Comparison of ENCODE assay signal across 28 cellular contexts in the genomic region with DNA sequence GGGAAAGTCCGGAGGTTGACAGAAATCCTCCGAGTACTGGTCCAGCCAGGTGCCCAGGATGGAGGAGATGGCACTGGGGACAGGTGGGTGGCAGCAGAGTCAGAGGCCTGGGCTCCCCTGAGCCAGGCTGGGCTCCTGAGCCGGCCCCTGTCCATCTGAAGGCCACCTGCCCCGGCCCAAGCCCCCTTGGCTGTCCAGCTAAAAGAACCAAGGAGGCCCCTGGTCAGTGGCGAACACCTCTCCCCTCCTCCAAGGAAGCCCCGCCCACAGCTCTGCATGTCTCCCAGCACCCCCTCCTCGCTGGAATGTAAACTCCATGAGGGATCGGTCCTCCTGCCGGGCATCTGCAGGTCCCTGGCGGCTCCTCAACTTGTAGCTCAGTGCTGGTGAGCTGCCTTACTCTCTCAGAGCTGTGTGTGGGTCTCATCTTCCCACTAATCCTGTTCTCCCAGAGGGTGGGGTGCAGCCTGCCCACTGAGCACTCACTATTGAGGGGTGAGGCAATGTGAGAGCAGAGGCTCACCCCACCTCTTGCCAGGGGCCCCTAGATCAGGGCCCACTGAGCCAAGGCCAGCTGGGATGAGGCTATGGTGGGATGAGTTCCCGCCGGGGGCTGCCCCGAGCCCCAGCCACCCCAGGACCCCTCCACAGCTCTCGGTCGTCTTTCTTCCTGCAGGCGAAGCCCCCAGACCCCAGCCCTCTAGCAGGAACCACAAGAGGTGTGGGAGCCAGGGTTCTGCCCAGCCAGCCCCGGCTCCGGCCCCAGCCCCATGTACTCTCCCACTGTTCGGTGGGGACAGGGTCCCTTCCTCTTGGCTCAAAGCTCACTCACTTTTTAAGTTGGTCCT. TPM values are rescaled to one million over a fixed set of nuclear protein-coding genes. Genes with fewer than 3 reads are reported as not detected.
DNase-seq lines count a peak whose midpoint lies in the region; ATAC-seq and TF ChIP-seq lines count a peak whose summit lies in the region.
"Had no signal": no experiment of that assay in that cellular context is flagged by ENCODE, and none has a peak within 500 bp of the region (broad histone marks: within the 10 kb centered on the region; RNA-seq: fewer than 3 reads in every experiment).

No MANE protein-coding gene starts in this region.

- H2BK120ac ChIP-seq in neuronal stem cell (ENCODE audit: low read depth, low read length), result no peak overlapping the region

- DNase-seq in left ventricle myocardium inferior, result peak; percentile 13
- no peak for DNase-seq in cardiac septum (ENCODE audit: low spot score)
- no peak for DNase-seq in effector memory CD8-positive, alpha-beta T cell
- no peak for DNase-seq in neuronal stem cell (ENCODE audit: low spot score)
- no peak for DNase-seq in retina
- no peak for DNase-seq in ecto neural progenitor cell (ENCODE audit: low spot score)
- DNase-seq: ACHN; activated CD4-positive, alpha-beta T cell treated with anti-CD3 and anti-CD28 coated beads for 36 hours; activated T-cell treated with anti-CD3 and anti-CD28 coated beads, Interleukin-2, amount 50 U/mL, for 72 hours; COR-L47; effector CD8-positive, alpha-beta T cell; GDM1; H9; Kasumi-1; MV-4-11; NCI-H524; small intestine; stimulated activated CD4-positive, alpha-beta T cell treated with anti-CD3 and anti-CD28 coated beads, Interleukin-2, amount 100 ng/mL, for 24 hours; T-cell had no signal

- no peak overlapping the region for H3K27ac ChIP-seq in left ventricle myocardium inferior (replicated peaks)
- H3K27ac ChIP-seq in neuronal stem cell (replicated peaks; ENCODE audit: low read length), result no peak overlapping the region
- H3K27ac ChIP-seq: SJSA1, suprapubic skin, uterus had no signal

- no CpG with 5 or more reads among the region's 19 CpGs for WGBS in neuronal stem cell (ENCODE audit: extremely low coverage in 2 of 2, insufficient read length in 2 of 2, insufficient replicate concordance in 1 of 2), 2 donors

- H3K9me3 Mint-ChIP-seq in effector memory CD8-positive, alpha-beta T cell, result no peaks in the 10 kb centered on the region
- H3K9me3 Mint-ChIP-seq: activated T-cell treated with anti-CD3 and anti-CD28 coated beads, Interleukin-2, amount 50 U/mL, for 72 hours; H9; mesothelial cell of epicardium; naive thymus-derived CD8-positive, alpha-beta T cell; T-cell had no signal

- H2BK15ac ChIP-seq in neuronal stem cell (ENCODE audit: low read length), result no peak overlapping the region

- H3K4me1 Mint-ChIP-seq in effector memory CD8-positive, alpha-beta T cell (ENCODE audit: low read depth in 2 of 2), result peaks cover 17 to 27% of the 10 kb centered on the region in 2 donors

- H3K9me3 ChIP-seq in left ventricle myocardium inferior (replicated peaks) (no peaks in the 10 kb centered on the region), neuronal stem cell (replicated peaks in 1 of 2; ENCODE audit: control insufficient read depth in 2 of 2, insufficient read depth in 1 of 2, low read depth in 1 of 2, low read length in 2 of 2) (peaks cover 0 to 2% of the 10 kb centered on the region in 2 donors)
- H3K9me3 ChIP-seq: BLaER1, SJSA1, suprapubic skin, uterus had no signal

- no peak overlapping the region for H2BK12ac ChIP-seq in neuronal stem cell (ENCODE audit: low read length)

- H2AFZ ChIP-seq in neuronal stem cell (ENCODE audit: low read length), result no peak overlapping the region

- no peak for ATAC-seq in effector memory CD8-positive, alpha-beta T cell (replicated peaks)
- no peak for ATAC-seq in GM21360 (IDR thresholded peaks at IDR 0.05; ENCODE audit: unreplicated experiment)
- no peak for ATAC-seq in GM18861 (IDR thresholded peaks at IDR 0.05; ENCODE audit: unreplicated experiment)
- ATAC-seq: activated CD4-positive, alpha-beta T cell treated with anti-CD3 and anti-CD28 coated beads for 36 hours; activated T-cell treated with anti-CD3 and anti-CD28 coated beads, Interleukin-2, amount 50 U/mL, for 72 hours; naive thymus-derived CD8-positive, alpha-beta T cell; T-cell had no signal

- no peak overlapping the region for H3K9ac ChIP-seq in neuronal stem cell (ENCODE audit: low read depth, low read length, poor library complexity)
- H3K9ac ChIP-seq: BLaER1 had no signal

- no peaks in the 10 kb centered on the region for H3K27me3 ChIP-seq in left ventricle myocardium inferior (ENCODE audit: low read depth)
- no peaks in the 10 kb centered on the region for H3K27me3 ChIP-seq in neuronal stem cell (ENCODE audit: control insufficient read depth in 3 of 3, insufficient read depth in 3 of 3, low read depth in 1 of 3, low read length in 3 of 3)
- H3K27me3 ChIP-seq: BLaER1, SJSA1, suprapubic skin, uterus had no signal

- H3K4me2 ChIP-seq in neuronal stem cell (ENCODE audit: insufficient read depth, low read length, poor library complexity, severe bottlenecking), result no peak overlapping the region
- H3K4me2 ChIP-seq: BLaER1 had no signal

- no peak overlapping the region for H2BK5ac ChIP-seq in neuronal stem cell (ENCODE audit: low read length)

- no peak overlapping the region for H4K8ac ChIP-seq in neuronal stem cell (ENCODE audit: low read depth, low read length)

- no peak for TF ChIP-seq CTCF in left ventricle myocardium inferior (IDR thresholded peaks at IDR 0.05; ENCODE audit: borderline replicate concordance)

- peaks cover 12% of the 10 kb centered on the region for H3K79me1 ChIP-seq in neuronal stem cell (ENCODE audit: low read depth, low read length)

- no peak overlapping the region for H3K18ac ChIP-seq in neuronal stem cell (ENCODE audit: low read length)

- no peak overlapping the region for H2AK5ac ChIP-seq in neuronal stem cell (ENCODE audit: low read depth, low read length)

- H3K4ac ChIP-seq in neuronal stem cell (ENCODE audit: low read length), result no peak overlapping the region

- H3K27ac Mint-ChIP-seq in effector memory CD8-positive, alpha-beta T cell, result peak overlapping the region; percentile 58 to 97
- H3K27ac Mint-ChIP-seq: activated CD4-positive, alpha-beta T cell treated with anti-CD3 and anti-CD28 coated beads for 36 hours; activated naive CD8-positive, alpha-beta T cell; activated T-cell treated with anti-CD3 and anti-CD28 coated beads, Interleukin-2, amount 50 U/mL, for 72 hours; H9; mesothelial cell of epicardium had no signal

- H3K4me1 ChIP-seq in left ventricle myocardium inferior (peaks cover 25% of the 10 kb centered on the region), neuronal stem cell (ENCODE audit: control insufficient read depth in 2 of 2, insufficient read depth in 1 of 2, low read depth in 1 of 2, low read length in 2 of 2) (peaks cover 3 to 10% of the 10 kb centered on the region in 2 donors)
- H3K4me1 ChIP-seq: SJSA1 had no signal

- no peak overlapping the region for H4K91ac ChIP-seq in neuronal stem cell (ENCODE audit: low read depth, low read length, poor library complexity)

- H3K27me3 Mint-ChIP-seq in effector memory CD8-positive, alpha-beta T cell, result no peaks in the 10 kb centered on the region
- H3K27me3 Mint-ChIP-seq: activated CD4-positive, alpha-beta T cell treated with anti-CD3 and anti-CD28 coated beads for 36 hours; activated naive CD8-positive, alpha-beta T cell; naive thymus-derived CD8-positive, alpha-beta T cell; T-cell had no signal

- H3K14ac ChIP-seq in neuronal stem cell (ENCODE audit: low read length), result no peak overlapping the region

- no peak overlapping the region for H3K4me3 Mint-ChIP-seq in effector memory CD8-positive, alpha-beta T cell
- H3K4me3 Mint-ChIP-seq: activated CD4-positive, alpha-beta T cell treated with anti-CD3 and anti-CD28 coated beads for 36 hours; activated naive CD8-positive, alpha-beta T cell; activated T-cell treated with anti-CD3 and anti-CD28 coated beads, Interleukin-2, amount 50 U/mL, for 72 hours; H9; mesothelial cell of epicardium; naive thymus-derived CD8-positive, alpha-beta T cell had no signal

- H3K36me3 Mint-ChIP-seq in effector memory CD8-positive, alpha-beta T cell (ENCODE audit: insufficient read depth), result peaks cover 92% of the 10 kb centered on the region

- peak overlapping the region; percentile 17 for H3K23ac ChIP-seq in neuronal stem cell (ENCODE audit: low read depth, low read length, poor library complexity)

- no peak overlapping the region for H3K4me3 ChIP-seq in left ventricle myocardium inferior
- H3K4me3 ChIP-seq in neuronal stem cell (ENCODE audit: low read length in 2 of 2), result no peak overlapping the region
- H3K4me3 ChIP-seq: BLaER1, SJSA1, suprapubic skin, uterus had no signal

- H3K36me3 ChIP-seq in left ventricle myocardium inferior (peaks cover 76% of the 10 kb centered on the region), neuronal stem cell (replicated peaks in 1 of 2; ENCODE audit: control insufficient read depth in 2 of 2, insufficient read depth in 2 of 2, low read length in 2 of 2) (peaks cover 48 to 80% of the 10 kb centered on the region in 2 donors)
- H3K36me3 ChIP-seq: uterus had no signal

- intact Hi-C loops in left ventricle myocardium inferior (cut with micrococcal nuclease) (no loop called here), cardiac septum (cut with DNase I) (no loop called here)

RNA-seq across cellular contexts. Expression of a gene that starts 12.0 kb away (rescaled TPM):
- total RNA-seq in left ventricle myocardium inferior (24.6 TPM), cardiac septum (23.9 TPM)
- polyA plus RNA-seq in neuronal stem cell (2013, experiment 1 of 2), result 48.3 TPM
- 47.0 TPM for polyA plus RNA-seq in neuronal stem cell (2013, experiment 2 of 2)

RNA-seq across cellular contexts. Expression of a gene that starts 47.2 kb away (rescaled TPM):
- total RNA-seq in left ventricle myocardium inferior, result 1.9 TPM
- total RNA-seq in cardiac septum, result 0.59 TPM
- polyA plus RNA-seq in neuronal stem cell (2013, experiment 1 of 2), result 3.7 TPM
- polyA plus RNA-seq in neuronal stem cell (2013, experiment 2 of 2), result 4.0 TPM
- polyA plus RNA-seq: naive thymus-derived CD8-positive, alpha-beta T cell had no signal

RNA-seq across cellular contexts. Expression of a gene that starts 54.7 kb away (rescaled TPM):
- 6.3 TPM for total RNA-seq in left ventricle myocardium inferior
- 4.6 TPM for total RNA-seq in cardiac septum
- 2.2 TPM for polyA plus RNA-seq in neuronal stem cell (2013, experiment 1 of 2)
- polyA plus RNA-seq in neuronal stem cell (2013, experiment 2 of 2), result 1.8 TPM
- total RNA-seq: SJSA1 had no signal
- polyA plus RNA-seq: naive thymus-derived CD8-positive, alpha-beta T cell had no signal
